ENCODE assay signal across 8 cellular contexts in the genomic region with DNA sequence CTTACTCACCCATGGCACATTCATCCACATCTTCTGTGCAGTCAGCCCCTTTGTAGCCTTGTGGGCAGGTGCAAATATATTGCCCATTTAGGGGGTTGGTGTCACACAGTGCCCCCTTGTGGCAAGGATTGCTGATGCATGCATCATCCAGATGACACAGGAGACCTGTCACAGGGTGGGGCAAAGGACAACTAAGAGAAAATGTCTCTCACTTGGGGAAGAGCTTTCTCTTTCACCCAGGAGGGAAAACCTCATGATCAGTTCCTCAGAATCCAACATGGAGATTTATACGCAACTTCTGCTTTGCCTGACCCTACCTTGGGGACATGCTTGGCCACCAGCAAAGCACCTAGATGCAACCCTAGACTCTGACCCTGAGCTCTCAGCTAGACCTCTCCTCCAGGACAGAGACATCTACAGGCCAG.
A peak's percentile ranks its signal among the peaks of the same experiment; 100 is the strongest.
DNase-seq lines count a peak whose midpoint lies in the region; ATAC-seq and TF ChIP-seq lines count a peak whose summit lies in the region.

No MANE protein-coding gene starts in this region.

- no peak overlapping the region for H3K4me3 ChIP-seq in CD8-positive, alpha-beta T cell (ENCODE audit: low read depth, low read length)
- no peak overlapping the region for H3K4me3 ChIP-seq in adrenal gland

- POLR2A ChIA-PET in CD8-positive, alpha-beta T cell (lab: Charles Lee) = no interaction called here

- peaks cover 73% of the 10 kb centered on the region for H3K36me3 Mint-ChIP-seq in CD8-positive, alpha-beta T cell
- peaks cover 10% of the 10 kb centered on the region for H3K36me3 Mint-ChIP-seq in T-helper 17 cell (ENCODE audit: low read depth)

- H3K27me3 ChIP-seq in CD8-positive, alpha-beta T cell (ENCODE audit: insufficient read depth, low read length) = no peaks in the 10 kb centered on the region
- H3K27me3 ChIP-seq in adrenal gland = no peaks in the 10 kb centered on the region

- peaks cover 4% of the 10 kb centered on the region for H3K4me1 Mint-ChIP-seq in CD8-positive, alpha-beta T cell (ENCODE audit: low read depth)
- H3K4me1 Mint-ChIP-seq in T-helper 17 cell = peaks cover 12% of the 10 kb centered on the region

- H3K36me3 ChIP-seq in CD8-positive, alpha-beta T cell (ENCODE audit: insufficient read depth, low read length) = peaks cover 26% of the 10 kb centered on the region
- peaks cover 0 to 38% of the 10 kb centered on the region in 2 donors for H3K36me3 ChIP-seq in adrenal gland (replicated peaks in 1 of 2)

- H3K27ac Mint-ChIP-seq in CD8-positive, alpha-beta T cell = peak overlapping the region; percentile 76
- peak overlapping the region; percentile 43 for H3K27ac Mint-ChIP-seq in T-helper 17 cell

- H3K9me3 Mint-ChIP-seq in CD8-positive, alpha-beta T cell = no peaks in the 10 kb centered on the region

- CTCF ChIA-PET in CD8-positive, alpha-beta T cell (lab: Charles Lee) = interaction anchor here (0.6 to 2.8 kb wide), 19 partner anchors 8 to 209 kb away, joined by 3 to 10 read pairs (median 4); a partner anchor contains a TSS

- TF ChIP-seq CTCF in CD8-positive, alpha-beta T cell (IDR thresholded peaks at IDR 0.05) = peak; percentile 81
- peak; percentile 29 to 62 (median 54) for TF ChIP-seq CTCF in adrenal gland (IDR thresholded peaks at IDR 0.05)

- no peak overlapping the region for H3K27ac ChIP-seq in CD8-positive, alpha-beta T cell (ENCODE audit: low read depth, low read length)
- no peak overlapping the region for H3K27ac ChIP-seq in adrenal gland

- intact Hi-C loops in CD8-positive, alpha-beta T cell (cut with DNase I, micrococcal nuclease) = loop anchor here (2.0 to 5.0 kb wide), 2 partner anchors 223 to 226 kb away; no protein-coding TSS in a partner anchor
- intact Hi-C loops in adrenal gland (cut with DNase I) = no loop called here

- 88 to 100% (median 91%) methylated on average over 1 of the region's 1 CpG for WGBS in adrenal gland, 4 donors

- no peaks in the 10 kb centered on the region for H3K9me3 ChIP-seq in CD8-positive, alpha-beta T cell (ENCODE audit: low read length)
- H3K9me3 ChIP-seq in T-helper 17 cell (ENCODE audit: control insufficient read depth, low read length, poor library complexity, severe bottlenecking) (no peaks in the 10 kb centered on the region), adrenal gland (replicated peaks in 1 of 3) (no peaks in the 10 kb centered on the region)

- ATAC-seq in CD8-positive, alpha-beta T cell = peak; percentile 99
- ATAC-seq in GM19025 (IDR thresholded peaks at IDR 0.05; ENCODE audit: low read depth, unreplicated experiment) (peak; percentile 80), T-helper 17 cell (peak; percentile 99)

- TF ChIP-seq POLR2A in adrenal gland (IDR thresholded peaks at IDR 0.05) = no peak

- no peaks in the 10 kb centered on the region for H3K27me3 Mint-ChIP-seq in CD8-positive, alpha-beta T cell (ENCODE audit: low read depth)
- H3K27me3 Mint-ChIP-seq in T-helper 17 cell = no peaks in the 10 kb centered on the region

- no peak overlapping the region for H3K4me3 Mint-ChIP-seq in CD8-positive, alpha-beta T cell
- no peak overlapping the region for H3K4me3 Mint-ChIP-seq in T-helper 17 cell

- peak; percentile 49 to 81 (median 76) for DNase-seq in CD8-positive, alpha-beta T cell
- peak; percentile 86 for DNase-seq in HT-29 (ENCODE audit: low spot score)
- DNase-seq in T-helper 17 cell = peak; percentile 37 to 66 (median 40)
- DNase-seq in adrenal gland = peak in 6 of 7 donors; percentile 39 to 81 (median 56)
- DNase-seq in iPS-NIHi7 (ENCODE audit: extremely low spot score) = peak; percentile 68
- DNase-seq in stimulated activated CD4-positive, alpha-beta T cell treated with anti-CD3 and anti-CD28 coated beads, Interleukin-4, amount 100 ng/mL, for 24 hours = peak; percentile 84
- no peak for DNase-seq in COLO829 (ENCODE audit: low spot score)

- H3K4me1 ChIP-seq in CD8-positive, alpha-beta T cell (ENCODE audit: insufficient read depth, low read length) = no peaks in the 10 kb centered on the region
- H3K4me1 ChIP-seq in adrenal gland (replicated peaks in 1 of 2) = peaks cover 6 to 42% of the 10 kb centered on the region in 2 donors

Comparison
In these comparisons a context has a peak if more than half of its experiments do, and no peak if none do; other contexts are left out.
1. intact Hi-C loops: an anchor here in CD8-positive, alpha-beta T cell (2.0 to 5.0 kb wide); none called in adrenal gland.